Comparison of ENCODE assay signal across 9 cellular contexts in the genomic region with DNA sequence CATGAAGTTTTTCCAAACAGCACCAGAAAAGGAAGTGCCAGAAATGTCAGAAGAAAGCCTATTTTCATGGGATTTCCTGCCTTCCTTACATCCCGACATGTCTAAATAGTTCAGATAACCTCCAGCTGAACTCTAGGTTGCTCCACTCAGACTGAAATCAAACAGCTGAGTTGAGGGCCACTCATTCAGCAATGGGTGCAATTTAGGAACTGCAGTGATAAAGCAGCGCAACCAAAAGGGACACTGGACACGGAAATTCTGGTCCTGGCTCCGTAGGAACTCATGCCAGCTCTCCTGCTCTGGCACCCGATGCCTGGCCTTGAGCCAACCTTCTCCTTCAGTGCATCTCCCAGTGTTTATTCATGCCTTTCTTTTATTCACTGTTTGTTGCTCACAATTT.
A peak's percentile ranks its signal among the peaks of the same experiment; 100 is the strongest.
DNase-seq lines count a peak whose midpoint lies in the region; ATAC-seq and TF ChIP-seq lines count a peak whose summit lies in the region.
"Had no signal": no experiment of that assay in that cellular context is flagged by ENCODE, and none has a peak within 500 bp of the region (broad histone marks: within the 10 kb centered on the region; RNA-seq: fewer than 3 reads in every experiment).

No MANE protein-coding gene starts in this region.

- no peaks in the 10 kb centered on the region for H3K9me3 ChIP-seq in DOHH2 (ENCODE audit: control insufficient read depth, insufficient read depth, low read length)
- H3K9me3 ChIP-seq in neuron (ENCODE audit: low read length) = no peaks in the 10 kb centered on the region

- peak overlapping the region; percentile 6 for H3K4me2 ChIP-seq in DOHH2 (ENCODE audit: low read length)

- DNase-seq in NCI-H2029 (lab: John Stamatoyannopoulos, UW) = peak; percentile 56
- peak; percentile 71 for DNase-seq in dermis blood vessel endothelial cell
- DNase-seq in activated T-cell treated with anti-CD3 and anti-CD28 coated beads for 4 hours = no peak
- DNase-seq in NCI-H1930 (lab: John Stamatoyannopoulos, UW) = no peak
- DNase-seq in D341Med (ENCODE audit: low spot score) = no peak

- no peak overlapping the region for H3K27ac ChIP-seq in DOHH2 (ENCODE audit: low read depth, low read length)

- H3K4me3 ChIP-seq in DOHH2 (ENCODE audit: low read length) (peak overlapping the region; percentile 4; the same call in 1 of the 2 replicates), neuron (ENCODE audit: low read length) (peak overlapping the region; percentile 62)
- H3K4me3 ChIP-seq: lung had no signal

- H3K36me3 ChIP-seq in DOHH2 (ENCODE audit: control insufficient read depth, low read length) = no peaks in the 10 kb centered on the region
- H3K36me3 ChIP-seq in neuron (ENCODE audit: insufficient read depth, low read length) = no peaks in the 10 kb centered on the region

- no peaks in the 10 kb centered on the region for H4K20me1 ChIP-seq in DOHH2 (ENCODE audit: control insufficient read depth, insufficient read depth, low read depth, low read length)

- no peak for TF ChIP-seq CTCF in DOHH2 (IDR thresholded peaks at IDR 0.05; ENCODE audit: low read depth, low read length, poor library complexity, severe bottlenecking)

- no peaks in the 10 kb centered on the region for H3K79me2 ChIP-seq in DOHH2 (ENCODE audit: control insufficient read depth, low read length)

- peaks cover 47% of the 10 kb centered on the region for H3K4me1 ChIP-seq in DOHH2 (ENCODE audit: control insufficient read depth, low read length)
- peaks cover 33% of the 10 kb centered on the region for H3K4me1 ChIP-seq in neuron (ENCODE audit: insufficient read depth, low read length)

- no peaks in the 10 kb centered on the region for H3K9me2 ChIP-seq in DOHH2 (replicated peaks; ENCODE audit: control insufficient read depth, low read length)

- ATAC-seq in GM18519 (IDR thresholded peaks at IDR 0.05; ENCODE audit: low FRiP score, unreplicated experiment) = no peak

- H3K27me3 ChIP-seq in DOHH2 (ENCODE audit: control insufficient read depth, low read length) (peaks cover 29% of the 10 kb centered on the region), neuron (ENCODE audit: insufficient read depth, low read length) (no peaks in the 10 kb centered on the region)

- no peak overlapping the region for H2AFZ ChIP-seq in neuron (ENCODE audit: low read depth, low read length)

- H3F3A ChIP-seq in DOHH2 (ENCODE audit: control insufficient read depth, insufficient read depth) = no peaks in the 10 kb centered on the region

Comparison
In these comparisons a context has a peak if more than half of its experiments do, and no peak if none do; other contexts are left out.
1. DNase-seq: peak in NCI-H2029 (single experiment) and dermis blood vessel endothelial cell (single experiment); none in activated T-cell treated with anti-CD3 and anti-CD28 coated beads for 4 hours (single experiment), NCI-H1930 (0 of 2) and D341Med (single experiment).